Comparison of ENCODE assay signal across 8 cellular contexts in genomic region chr19:17103177-17103576, GRCh38. TPM values are rescaled to one million over a fixed set of nuclear protein-coding genes. Genes with fewer than 3 reads are reported as not detected.
DNase-seq lines count a peak whose midpoint lies in the region; ATAC-seq and TF ChIP-seq lines count a peak whose summit lies in the region.

No MANE protein-coding gene starts in this region.

- TF ChIP-seq CTCF in chondrocyte (IDR thresholded peaks at IDR 0.05) (peak; percentile 73), neural crest cell (conservative IDR thresholded peaks at IDR 0.05) (peak; percentile 61), coronary artery (IDR thresholded peaks at IDR 0.05) (no peak)

- no peak overlapping the region for H3K4me3 Mint-ChIP-seq in chondrocyte (ENCODE audit: unreplicated experiment)
- no peak overlapping the region for H3K4me3 Mint-ChIP-seq in neural crest cell

- H3K4me3 ChIP-seq in coronary artery: no peak overlapping the region

- H3K27ac Mint-ChIP-seq in chondrocyte (ENCODE audit: unreplicated experiment) (no peak overlapping the region), neural crest cell (ENCODE audit: unreplicated experiment) (no peak overlapping the region)

- peak; percentile 65 for TF ChIP-seq RAD21 in Ishikawa (IDR thresholded peaks at IDR 0.05; ENCODE audit: low read depth)

- peak; percentile 57 for DNase-seq in DMS53 (lab: John Stamatoyannopoulos, UW)
- no peak for DNase-seq in DMS53 treated with DMSO at 0.1 percent for 48 hours (lab: John Stamatoyannopoulos, UW; ENCODE audit: unreplicated experiment)
- DNase-seq in chondrocyte (ENCODE audit: low spot score): no peak
- peak; percentile 31 for DNase-seq in neural crest cell (ENCODE audit: low read depth, low spot score)
- DNase-seq in coronary artery (ENCODE audit: low spot score): no peak
- no peak for DNase-seq in NCI-H1436 treated with DMSO at 0.1 percent for 48 hours (lab: John Stamatoyannopoulos, UW)

- H3K27me3 Mint-ChIP-seq in chondrocyte (ENCODE audit: low read depth) (no peaks in the 10 kb centered on the region), neural crest cell (ENCODE audit: low read depth) (no peaks in the 10 kb centered on the region)

- H3K36me3 Mint-ChIP-seq in chondrocyte (ENCODE audit: low read depth) (peaks cover 14% of the 10 kb centered on the region), neural crest cell (ENCODE audit: low read depth) (peaks cover 28% of the 10 kb centered on the region)

- H3K9me3 Mint-ChIP-seq in chondrocyte (ENCODE audit: low read depth) (no peaks in the 10 kb centered on the region), neural crest cell (no peaks in the 10 kb centered on the region)

- peak overlapping the region in 1 of 2 donors; percentile 28 for H3K27ac ChIP-seq in coronary artery

- no peak for TF ChIP-seq EP300 in Ishikawa (IDR thresholded peaks at IDR 0.05; ENCODE audit: borderline replicate concordance)

- no peak for ATAC-seq in HG03442 (IDR thresholded peaks at IDR 0.05; ENCODE audit: unreplicated experiment)

- H3K4me1 Mint-ChIP-seq in chondrocyte (ENCODE audit: low read depth) (peaks cover 27% of the 10 kb centered on the region), neural crest cell (peaks cover 32% of the 10 kb centered on the region)

TF ChIP-seq in Ishikawa, 13 proteins besides CTCF, POLR2A, EP300 and RAD21:
- TF ChIP-seq ZBTB7A (IDR thresholded peaks at IDR 0.05; ENCODE audit: low read depth) (no peak), REST (IDR thresholded peaks at IDR 0.05; ENCODE audit: low read depth) (no peak), CREB1 (IDR thresholded peaks at IDR 0.05; ENCODE audit: low read depth) (no peak), NFIC (IDR thresholded peaks at IDR 0.05) (no peak), TAF1 (IDR thresholded peaks at IDR 0.05; ENCODE audit: low read depth) (no peak), TCF12 (IDR thresholded peaks at IDR 0.05; ENCODE audit: low read depth) (no peak), EGR1 (IDR thresholded peaks at IDR 0.05) (no peak), CEBPB (IDR thresholded peaks at IDR 0.05) (no peak)

RNA-seq across cellular contexts. Expression of gene MYO9B, which starts 27.6 kb away (rescaled TPM):
- total RNA-seq in chondrocyte: 90.8 to 98.1 TPM (median 94.6 TPM) in 3 replicates
- total RNA-seq in neural crest cell: 113 and 119 TPM in 2 replicates

RNA-seq across cellular contexts. Expression of gene HAUS8, which starts 27.9 kb away (rescaled TPM):
- 7.8 to 9.5 TPM (median 8.2 TPM) in 3 replicates for total RNA-seq in chondrocyte
- 36.5 and 46.4 TPM in 2 replicates for total RNA-seq in neural crest cell

Comparison
In these comparisons a context has a peak if more than half of its experiments do, and no peak if none do; other contexts are left out.
1. DNase-seq: peak in DMS53 (single experiment) and neural crest cell (single experiment); none in DMS53 treated with DMSO at 0.1 percent for 48 hours (single experiment), chondrocyte (single experiment), coronary artery (single experiment) and NCI-H1436 treated with DMSO at 0.1 percent for 48 hours (single experiment).